24 cellular contexts compared by ENCODE assay signal in genomic region chr12:1883513-1883912, GRCh38. TPM values are rescaled to one million over a fixed set of nuclear protein-coding genes. Genes with fewer than 3 reads are reported as not detected.
"Had no signal": no experiment of that assay in that cellular context is flagged by ENCODE, and none has a peak within 500 bp of the region (broad histone marks: within the 10 kb centered on the region; RNA-seq: fewer than 3 reads in every experiment).

No MANE protein-coding gene starts in this region.

- H3K27me3 ChIP-seq: ascending aorta, body of pancreas had no signal

- ATAC-seq: activated naive CD4-positive, alpha-beta T cell treated with anti-CD3 and anti-CD28 coated beads, Interleukin-2, amount 50 U/mL, for 72 hours; activated naive CD8-positive, alpha-beta T cell treated with anti-CD3 and anti-CD28 coated beads, Interleukin-2, amount 50 U/mL, for 24 hours; body of pancreas; K562; Right ventricle myocardium inferior; T-cell had no signal

- H3K36me3 ChIP-seq: ascending aorta had no signal

- H3K4me3 ChIP-seq: ascending aorta, body of pancreas, K562, SK-N-MC had no signal

- H3K36me3 Mint-ChIP-seq: T-cell had no signal

- DNase-seq: activated CD4-positive, alpha-beta T cell treated with anti-CD3 and anti-CD28 coated beads, Interleukin-2, amount 50 U/mL, for 48 hours; activated CD4-positive, CD25-positive, alpha-beta regulatory T cell; activated CD8-positive, alpha-beta memory T cell treated with anti-CD3 and anti-CD28 coated beads, Interleukin-2, amount 50 U/mL, for 4 hours; activated naive CD8-positive, alpha-beta T cell treated with anti-CD3 and anti-CD28 coated beads, Interleukin-2, amount 50 U/mL, for 24 hours; activated T-cell treated with anti-CD3 and anti-CD28 coated beads, Interleukin-2, amount 50 U/mL, for 1 hour; amniotic stem cell; body of pancreas; Karpas-422; MM.1S; NCI-H1105; NCI-H1436; NCI-H1694 treated with DMSO at 0.1 percent for 48 hours; NCI-H2029 treated with DMSO at 0.1 percent for 48 hours; NCI-H345; NCI-H510A; NCI-H526 treated with DMSO at 0.1 percent for 48 hours; NCI-H82; T-cell had no signal

- H3K27ac Mint-ChIP-seq: activated naive CD8-positive, alpha-beta T cell treated with anti-CD3 and anti-CD28 coated beads, Interleukin-2, amount 50 U/mL, for 24 hours; T-cell had no signal

- H3K4me1 Mint-ChIP-seq: activated naive CD8-positive, alpha-beta T cell treated with anti-CD3 and anti-CD28 coated beads, Interleukin-2, amount 50 U/mL, for 24 hours; T-cell had no signal

- H3K9me3 Mint-ChIP-seq: activated naive CD4-positive, alpha-beta T cell treated with anti-CD3 and anti-CD28 coated beads, Interleukin-2, amount 50 U/mL, for 72 hours had no signal

- H3K4me3 Mint-ChIP-seq: activated naive CD8-positive, alpha-beta T cell treated with anti-CD3 and anti-CD28 coated beads, Interleukin-2, amount 50 U/mL, for 24 hours; T-cell had no signal

RNA-seq across cellular contexts. Expression of gene CACNA2D4, which starts 34.9 kb away (rescaled TPM):
- total RNA-seq: ascending aorta, bronchial epithelial cell had no signal
